Comparison of ENCODE assay signal across 17 cellular contexts in genomic region chr3:37107846-37108245, GRCh38.
DNase-seq lines count a peak whose midpoint lies in the region; ATAC-seq, FAIRE-seq and TF ChIP-seq lines count a peak whose summit lies in the region.
"Had no signal": no experiment of that assay in that cellular context is flagged by ENCODE, and none has a peak within 500 bp of the region (broad histone marks: within the 10 kb centered on the region; RNA-seq: fewer than 3 reads in every experiment).

No MANE protein-coding gene starts in this region.

- TF ChIP-seq CTCF in bronchial epithelial cell (IDR thresholded peaks at IDR 0.05; ENCODE audit: insufficient read depth, low read length, severe bottlenecking) (no peak), spleen (IDR thresholded peaks at IDR 0.05 in 8 of 11, conservative IDR thresholded peaks at IDR 0.05 in 3 of 11) (no peak)

- DNase-seq in HCEC 1CT (peak; percentile 37), bronchial epithelial cell (ENCODE audit: low read depth) (peak; percentile 50), iris pigment epithelial cell (ENCODE audit: low read depth) (peak; percentile 61), spleen (no peak), NOMO-1 (lab: John Stamatoyannopoulos, UW; ENCODE audit: unreplicated experiment in 2 of 2) (no peak)
- no peak for DNase-seq in activated CD4-positive, alpha-beta T cell treated with anti-CD3 and anti-CD28 coated beads, Interleukin-2, amount 50 U/mL, for 48 hours
- DNase-seq: 8988T; AML-193; Caco-2; CD8-positive, alpha-beta memory T cell; DND-41 had no signal

- H3K27me3 ChIP-seq in bronchial epithelial cell (ENCODE audit: control insufficient read depth, insufficient read depth, low read length), result no peaks in the 10 kb centered on the region
- H3K27me3 ChIP-seq in spleen (replicated peaks in 1 of 7), result no peaks in the 10 kb centered on the region
- H3K27me3 ChIP-seq: BLaER1 had no signal

- H3K4me3 ChIP-seq in bronchial epithelial cell (ENCODE audit: low read depth, low read length) (no peak overlapping the region), spleen (no peak overlapping the region)
- H3K4me3 ChIP-seq: BLaER1 had no signal

- H3K36me3 ChIP-seq in bronchial epithelial cell (ENCODE audit: control insufficient read depth, insufficient read depth, low read length) (no peaks in the 10 kb centered on the region), spleen (peaks cover 0 to 29% (median 0%) of the 10 kb centered on the region in 6 donors)
- H3K36me3 ChIP-seq: BLaER1 had no signal

- WGBS in spleen, 5 donors, result 97 to 100% (median 98%) methylated on average over 2 of the region's 2 CpGs

- no peaks in the 10 kb centered on the region for H3K9me3 ChIP-seq in spleen
- H3K9me3 ChIP-seq: BLaER1, Caco-2 had no signal

- H3K27ac ChIP-seq in spleen, result peak overlapping the region in 6 of 8 donors; percentile 46 to 64 (median 58)
- H3K27ac ChIP-seq: BLaER1 had no signal

- peaks cover 0 to 38% (median 18%) of the 10 kb centered on the region in 6 donors for H3K4me1 ChIP-seq in spleen
- H3K4me1 ChIP-seq: BLaER1, Caco-2 had no signal

- FAIRE-seq in bronchial epithelial cell (lab: Jason Lieb, UNC), result no peak
- FAIRE-seq: H1, HepG2, HTR-8/SVneo had no signal

- TF ChIP-seq POLR2A in spleen (IDR thresholded peaks at IDR 0.05), result no peak

- intact Hi-C loops in spleen (cut with DNase I; ENCODE audit: low total_unique reads), result no loop called here

- no peak for ATAC-seq in activated CD4-positive, CD25-positive, alpha-beta regulatory T cell treated with anti-CD3 and anti-CD28 coated beads, Interleukin-2, amount 50 U/mL, for 24 hours
- ATAC-seq: HCT116, HepG2 had no signal

Comparison
In these comparisons a context has a peak if more than half of its experiments do, and no peak if none do; other contexts are left out.
1. DNase-seq: peak in HCEC 1CT (single experiment), bronchial epithelial cell (single experiment) and iris pigment epithelial cell (single experiment); none in spleen (single experiment), activated CD4-positive, alpha-beta T cell treated with anti-CD3 and anti-CD28 coated beads, Interleukin-2, amount 50 U/mL, for 48 hours (0 of 2) and NOMO-1 (0 of 2).